Comparison of ENCODE assay signal across 1 cellular context in genomic region chr16:55753145-55753631, GRCh38.
TF ChIP-seq lines count a peak whose summit lies in the region.
"Not testable (repeated sequence)": the region's sequence is repeated elsewhere in the genome, so short reads cannot be mapped to it uniquely, and the experiment has no call there.

No MANE protein-coding gene starts in this region.

TF ChIP-seq in HepG2, 621 proteins besides CTCF, POLR2A, EP300 and RAD21 (continued from another document):
- TF ChIP-seq POGZ (CRISPR knock-in tag; IDR thresholded peaks at IDR 0.05) (0 out of 2 replicates have a peak, but pooled peaks have one; percentile 15), ZBTB33 (CRISPR knock-in tag; IDR thresholded peaks at IDR 0.05) (0 out of 2 replicates have a peak, but pooled peaks have one; percentile 26), ZGPAT (CRISPR knock-in tag; IDR thresholded peaks at IDR 0.05) (peak; percentile 27; the same call in 1 of the 2 replicates), ELF1 (CRISPR knock-in tag; IDR thresholded peaks at IDR 0.05) (0 out of 2 replicates have a peak, but pooled peaks have one; percentile 19), SAP130 (CRISPR knock-in tag; IDR thresholded peaks at IDR 0.05; ENCODE audit: low read depth) (0 out of 2 replicates have a peak, but pooled peaks have one; percentile 12), ARID5B (CRISPR knock-in tag; IDR thresholded peaks at IDR 0.05) (0 out of 2 replicates have a peak, but pooled peaks have one; percentile 12), MED1 (CRISPR knock-in tag; IDR thresholded peaks at IDR 0.05) (peak; percentile 21; the same call in 1 of the 2 replicates), GATAD2A (CRISPR knock-in tag; IDR thresholded peaks at IDR 0.05) (0 out of 2 replicates have a peak, but pooled peaks have one; percentile 12), NFE2 (CRISPR knock-in tag; IDR thresholded peaks at IDR 0.05) (0 out of 2 replicates have a peak, but pooled peaks have one; percentile 51), ETV6 (CRISPR knock-in tag; conservative IDR thresholded peaks at IDR 0.05) (peak; percentile 83; the same call in 1 of the 2 replicates), FOSL1 (CRISPR knock-in tag; IDR thresholded peaks at IDR 0.05; ENCODE audit: borderline replicate concordance) (peak; percentile 24; the same call in 1 of the 2 replicates), HOMEZ (CRISPR knock-in tag; IDR thresholded peaks at IDR 0.05; ENCODE audit: low read depth) (0 out of 2 replicates have a peak, but pooled peaks have one; percentile 40), GABPA (CRISPR knock-in tag; IDR thresholded peaks at IDR 0.05; ENCODE audit: low read depth) (peak; percentile 64; the same call in 1 of the 2 replicates), MAFK (conservative IDR thresholded peaks at IDR 0.05 in 1 of 2, IDR thresholded peaks at IDR 0.05 in 1 of 2; ENCODE audit: low read length in 2 of 2) (peak in 1 of 2 experiments; percentile 3; a peak in 2 of 4 replicates), ELF3 (CRISPR knock-in tag; IDR thresholded peaks at IDR 0.05) (peak; percentile 95), FOSL2 (CRISPR knock-in tag; IDR thresholded peaks at IDR 0.05) (peak; percentile 84), MAFF (IDR thresholded peaks at IDR 0.05; ENCODE audit: low read depth, low read length) (peak; percentile 52; the same call in 1 of the 2 replicates), MAFG (CRISPR knock-in tag; IDR thresholded peaks at IDR 0.05) (peak; percentile 73), ZMYM2 (CRISPR knock-in tag; IDR thresholded peaks at IDR 0.05) (peak; percentile 88), PAXIP1 (CRISPR knock-in tag; conservative IDR thresholded peaks at IDR 0.05) (0 out of 2 replicates have a peak, but pooled peaks have one; percentile 19)
- not testable (repeated sequence) for TF ChIP-seq GABPA (IDR thresholded peaks at IDR 0.05; ENCODE audit: low read depth, low read length)
